15 cellular contexts compared by ENCODE assay signal in the genomic region with DNA sequence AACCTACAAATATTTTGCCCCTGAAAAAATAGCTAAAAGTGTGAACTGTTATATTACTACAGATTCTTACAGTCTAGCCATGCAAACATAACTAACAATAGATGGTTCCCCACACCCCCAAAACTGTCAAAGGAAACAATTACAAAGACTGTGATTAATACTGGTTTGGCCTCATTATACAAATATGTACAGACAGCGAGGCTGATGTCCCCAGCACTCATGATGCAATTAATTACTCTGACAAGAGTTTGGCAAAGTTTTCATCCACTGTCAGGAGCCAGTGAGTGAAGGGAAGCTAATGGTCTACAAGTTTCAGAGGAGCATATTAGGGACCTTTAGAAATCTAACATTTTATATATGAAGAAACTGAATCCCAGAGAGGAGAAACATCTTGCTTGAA.
DNase-seq lines count a peak whose midpoint lies in the region; ATAC-seq and TF ChIP-seq lines count a peak whose summit lies in the region.
"Had no signal": no experiment of that assay in that cellular context is flagged by ENCODE, and none has a peak within 500 bp of the region (broad histone marks: within the 10 kb centered on the region; RNA-seq: fewer than 3 reads in every experiment).

No MANE protein-coding gene starts in this region.

- no peak for TF ChIP-seq CTCF in chondrocyte (IDR thresholded peaks at IDR 0.05)

- no peak overlapping the region for H3K23ac ChIP-seq in neuronal stem cell (ENCODE audit: low read depth, low read length, poor library complexity)

- no peak overlapping the region for H3K9ac ChIP-seq in neuronal stem cell (ENCODE audit: low read depth, low read length, poor library complexity)

- no CpG with 5 or more reads among the region's 1 CpG for WGBS in neuronal stem cell (ENCODE audit: extremely low coverage in 2 of 2, insufficient read length in 2 of 2, insufficient replicate concordance in 1 of 2), 2 donors

- H3K27ac Mint-ChIP-seq in chondrocyte (ENCODE audit: unreplicated experiment): peak overlapping the region; percentile 61
- H3K27ac Mint-ChIP-seq: activated B cell treated with CpG ODN at 0.5 μM for 24 hours; activated T-cell treated with anti-CD3 and anti-CD28 coated beads, Interleukin-2, amount 50 U/mL, for 24 hours had no signal

- no peak overlapping the region for H3K4me2 ChIP-seq in neuronal stem cell (ENCODE audit: insufficient read depth, low read length, poor library complexity, severe bottlenecking)

- H3K27ac ChIP-seq in ACC112 (ENCODE audit: low read depth, low read length): peak overlapping the region; percentile 51
- H3K27ac ChIP-seq in neuronal stem cell (replicated peaks; ENCODE audit: low read length): no peak overlapping the region
- H3K27ac ChIP-seq: SJCRH30 had no signal

- no peak overlapping the region for H3K14ac ChIP-seq in neuronal stem cell (ENCODE audit: low read length)

- H3K4ac ChIP-seq in neuronal stem cell (ENCODE audit: low read length): no peak overlapping the region

- no peaks in the 10 kb centered on the region for H3K9me3 Mint-ChIP-seq in chondrocyte (ENCODE audit: low read depth)
- no peaks in the 10 kb centered on the region for H3K9me3 Mint-ChIP-seq in activated T-cell treated with anti-CD3 and anti-CD28 coated beads, Interleukin-2, amount 50 U/mL, for 4 hours
- H3K9me3 Mint-ChIP-seq: activated B cell treated with CpG ODN at 0.5 μM for 24 hours; activated T-cell treated with anti-CD3 and anti-CD28 coated beads, Interleukin-2, amount 50 U/mL, for 24 hours; neural crest cell had no signal

- no peaks in the 10 kb centered on the region for H3K79me2 ChIP-seq in ACC112 (ENCODE audit: control insufficient read depth, insufficient read depth, low read length, unreplicated experiment)

- H4K91ac ChIP-seq in neuronal stem cell (ENCODE audit: low read depth, low read length, poor library complexity): no peak overlapping the region

- no peak for ATAC-seq in activated T-cell treated with anti-CD3 and anti-CD28 coated beads, Interleukin-2, amount 50 U/mL, for 4 hours

- no peak overlapping the region for H2BK15ac ChIP-seq in neuronal stem cell (ENCODE audit: low read length)

- H2AFZ ChIP-seq in ACC112 (ENCODE audit: low read length, unreplicated experiment): no peak overlapping the region
- no peak overlapping the region for H2AFZ ChIP-seq in neuronal stem cell (ENCODE audit: low read length)

- no peak overlapping the region for H4K8ac ChIP-seq in neuronal stem cell (ENCODE audit: low read depth, low read length)

- DNase-seq in LHCN-M2 (ENCODE audit: low read depth) (peak; percentile 66), chondrocyte (ENCODE audit: low spot score) (no peak), kidney tubule cell (ENCODE audit: low spot score) (peak; percentile 26), NCI-H146 treated with DMSO at 0.1 percent for 48 hours (lab: John Stamatoyannopoulos, UW; ENCODE audit: unreplicated experiment) (no peak), NCI-H1694 treated with DMSO at 0.1 percent for 48 hours (lab: John Stamatoyannopoulos, UW) (no peak), neuronal stem cell (ENCODE audit: low spot score) (no peak)
- DNase-seq in activated T-cell treated with anti-CD3 and anti-CD28 coated beads, Interleukin-2, amount 50 U/mL, for 4 hours: no peak
- DNase-seq: activated B cell treated with CpG ODN at 0.5 μM for 24 hours; activated T-cell treated with anti-CD3 and anti-CD28 coated beads, Interleukin-2, amount 50 U/mL, for 24 hours; DMS79 treated with DMSO at 0.1 percent for 48 hours; MM.1S; NCI-H526 treated with DMSO at 0.1 percent for 48 hours; SJCRH30 had no signal

- H3K4me1 ChIP-seq in ACC112 (ENCODE audit: control insufficient read depth, insufficient read depth, low read length, unreplicated experiment): peaks cover 35% of the 10 kb centered on the region
- H3K4me1 ChIP-seq in neuronal stem cell (ENCODE audit: control insufficient read depth in 2 of 2, insufficient read depth in 1 of 2, low read depth in 1 of 2, low read length in 2 of 2): peaks cover 0 to 4% of the 10 kb centered on the region in 2 donors
- H3K4me1 ChIP-seq: SJCRH30 had no signal

- H2BK5ac ChIP-seq in neuronal stem cell (ENCODE audit: low read length): no peak overlapping the region

- no peaks in the 10 kb centered on the region for H3K27me3 Mint-ChIP-seq in chondrocyte (ENCODE audit: low read depth)
- H3K27me3 Mint-ChIP-seq in activated T-cell treated with anti-CD3 and anti-CD28 coated beads, Interleukin-2, amount 50 U/mL, for 4 hours (ENCODE audit: low read depth): no peaks in the 10 kb centered on the region
- H3K27me3 Mint-ChIP-seq: activated B cell treated with CpG ODN at 0.5 μM for 24 hours; activated T-cell treated with anti-CD3 and anti-CD28 coated beads, Interleukin-2, amount 50 U/mL, for 24 hours had no signal

- no peak overlapping the region for H3K4me3 ChIP-seq in ACC112 (ENCODE audit: low read depth, low read length)
- no peak overlapping the region for H3K4me3 ChIP-seq in neuronal stem cell (ENCODE audit: low read length in 2 of 2)
- H3K4me3 ChIP-seq: SJCRH30 had no signal

- H3K36me3 ChIP-seq in ACC112 (ENCODE audit: insufficient read depth, low read length): peaks cover 22% of the 10 kb centered on the region
- H3K36me3 ChIP-seq in neuronal stem cell (replicated peaks in 1 of 2; ENCODE audit: control insufficient read depth in 2 of 2, insufficient read depth in 2 of 2, low read length in 2 of 2): peaks cover 12 to 92% of the 10 kb centered on the region in 2 donors

- no peak overlapping the region for H3K18ac ChIP-seq in neuronal stem cell (ENCODE audit: low read length)

- H3K36me3 Mint-ChIP-seq in chondrocyte (ENCODE audit: low read depth): peaks cover 31% of the 10 kb centered on the region
- peaks cover 47% of the 10 kb centered on the region for H3K36me3 Mint-ChIP-seq in activated T-cell treated with anti-CD3 and anti-CD28 coated beads, Interleukin-2, amount 50 U/mL, for 4 hours (ENCODE audit: insufficient read depth)

- peaks cover 0 to 2% of the 10 kb centered on the region in 2 donors for H3K9me3 ChIP-seq in neuronal stem cell (replicated peaks in 1 of 2; ENCODE audit: control insufficient read depth in 2 of 2, insufficient read depth in 1 of 2, low read depth in 1 of 2, low read length in 2 of 2)
- H3K9me3 ChIP-seq: SJCRH30 had no signal

- peaks cover 32% of the 10 kb centered on the region for H3K4me1 Mint-ChIP-seq in chondrocyte (ENCODE audit: low read depth)
- H3K4me1 Mint-ChIP-seq in activated T-cell treated with anti-CD3 and anti-CD28 coated beads, Interleukin-2, amount 50 U/mL, for 4 hours (ENCODE audit: low read depth): no peaks in the 10 kb centered on the region
- H3K4me1 Mint-ChIP-seq: activated B cell treated with CpG ODN at 0.5 μM for 24 hours had no signal

- H3K27me3 ChIP-seq in ACC112 (ENCODE audit: insufficient read depth, low read length) (no peaks in the 10 kb centered on the region), neuronal stem cell (ENCODE audit: control insufficient read depth in 3 of 3, insufficient read depth in 3 of 3, low read depth in 1 of 3, low read length in 3 of 3) (no peaks in the 10 kb centered on the region)
- H3K27me3 ChIP-seq: SJCRH30 had no signal

- H2AK5ac ChIP-seq in neuronal stem cell (ENCODE audit: low read depth, low read length): no peak overlapping the region

- H2BK12ac ChIP-seq in neuronal stem cell (ENCODE audit: low read length): no peak overlapping the region

- H2BK120ac ChIP-seq in neuronal stem cell (ENCODE audit: low read depth, low read length): no peak overlapping the region

- H3K79me1 ChIP-seq in neuronal stem cell (ENCODE audit: low read depth, low read length): no peaks in the 10 kb centered on the region

- no peak overlapping the region for H3K4me3 Mint-ChIP-seq in chondrocyte (ENCODE audit: unreplicated experiment)
- no peak overlapping the region for H3K4me3 Mint-ChIP-seq in activated T-cell treated with anti-CD3 and anti-CD28 coated beads, Interleukin-2, amount 50 U/mL, for 4 hours
- H3K4me3 Mint-ChIP-seq: activated B cell treated with CpG ODN at 0.5 μM for 24 hours; activated T-cell treated with anti-CD3 and anti-CD28 coated beads, Interleukin-2, amount 50 U/mL, for 24 hours; neural crest cell had no signal

Comparison
In these comparisons a context has a peak if more than half of its experiments do, and no peak if none do; other contexts are left out.
1. DNase-seq: peak in LHCN-M2 (single experiment) and kidney tubule cell (single experiment); none in chondrocyte (single experiment), NCI-H146 treated with DMSO at 0.1 percent for 48 hours (single experiment), NCI-H1694 treated with DMSO at 0.1 percent for 48 hours (single experiment), neuronal stem cell (single experiment) and activated T-cell treated with anti-CD3 and anti-CD28 coated beads, Interleukin-2, amount 50 U/mL, for 4 hours (single experiment).